In genomic region chr16:77066896-77067496, GRCh38 we compare ENCODE assay signal across 22 cellular contexts.
"Had no signal": no experiment of that assay in that cellular context is flagged by ENCODE, and none has a peak within 500 bp of the region (broad histone marks: within the 10 kb centered on the region; RNA-seq: fewer than 3 reads in every experiment).

No MANE protein-coding gene starts in this region.

- H3K27ac Mint-ChIP-seq: immature natural killer cell; naive thymus-derived CD4-positive, alpha-beta T cell; nephron progenitor cell; stimulated activated naive B cell treated with anti-CD40 and anti-IgM and Interleukin-4, amounts not matched to agents 10 μg/mL and 1 μg/mL and 100 μg/mL, for 72 hours had no signal

- H3K27me3 ChIP-seq: esophagus squamous epithelium, gastroesophageal sphincter, neutrophil, testis, tibial nerve, upper lobe of right lung, vagina had no signal

- H3K27ac ChIP-seq: esophagus squamous epithelium, gastroesophageal sphincter, neutrophil, psoas muscle, spleen, testis, tibial nerve, upper lobe of right lung, vagina had no signal

- H3K9me3 ChIP-seq: esophagus squamous epithelium, gastroesophageal sphincter, neutrophil, psoas muscle, spleen, testis, tibial nerve, upper lobe of right lung, vagina had no signal

- H3K9me3 Mint-ChIP-seq: nephron progenitor cell; stimulated activated naive CD8-positive, alpha-beta T cell treated with anti-CD3 and anti-CD28 coated beads, Interleukin-15, amount 100 ng/mL, for 72 hours had no signal

- DNase-seq: cortex of kidney; esophagus squamous epithelium; foreskin fibroblast; glutamatergic neuron; immature natural killer cell; naive thymus-derived CD4-positive, alpha-beta T cell; nephron progenitor cell; psoas muscle; retina; spleen; stimulated activated CD4-positive, alpha-beta T cell treated with anti-CD3 and anti-CD28 coated beads, Interleukin-15, amount 100 ng/mL, for 24 hours; stimulated activated CD4-positive, alpha-beta T cell treated with anti-CD3 and anti-CD28 coated beads, Interleukin-1b, Interleukin-23, amount 100 ng/mL, for 48 hours; stimulated activated CD4-positive, alpha-beta T cell treated with anti-CD3 and anti-CD28 coated beads, Interleukin-4, amount 100 ng/mL, for 24 hours; stimulated activated naive B cell treated with anti-CD40 and anti-IgM and Interleukin-4, amounts not matched to agents 10 μg/mL and 1 μg/mL and 100 μg/mL, for 72 hours; stimulated activated naive CD8-positive, alpha-beta T cell treated with anti-CD3 and anti-CD28 coated beads, Interleukin-15, amount 100 ng/mL, for 72 hours; testis; upper lobe of right lung had no signal

- H3K4me1 ChIP-seq: psoas muscle, testis had no signal

- H3K4me3 ChIP-seq: esophagus squamous epithelium, gastroesophageal sphincter, psoas muscle, spleen, testis, tibial nerve, upper lobe of right lung, vagina had no signal

- H3K36me3 Mint-ChIP-seq: immature natural killer cell; naive thymus-derived CD4-positive, alpha-beta T cell; stimulated activated naive B cell treated with anti-CD40 and anti-IgM and Interleukin-4, amounts not matched to agents 10 μg/mL and 1 μg/mL and 100 μg/mL, for 72 hours had no signal

- ATAC-seq: gastroesophageal sphincter; naive thymus-derived CD4-positive, alpha-beta T cell; psoas muscle; sciatic nerve; stimulated activated naive B cell treated with anti-CD40 and anti-IgM and Interleukin-4, amounts not matched to agents 10 μg/mL and 1 μg/mL and 100 μg/mL, for 72 hours; stimulated activated naive CD8-positive, alpha-beta T cell treated with anti-CD3 and anti-CD28 coated beads, Interleukin-15, amount 100 ng/mL, for 72 hours; upper lobe of right lung had no signal

- H3K4me3 Mint-ChIP-seq: immature natural killer cell; naive thymus-derived CD4-positive, alpha-beta T cell; nephron progenitor cell; stimulated activated naive B cell treated with anti-CD40 and anti-IgM and Interleukin-4, amounts not matched to agents 10 μg/mL and 1 μg/mL and 100 μg/mL, for 72 hours; stimulated activated naive CD8-positive, alpha-beta T cell treated with anti-CD3 and anti-CD28 coated beads, Interleukin-15, amount 100 ng/mL, for 72 hours had no signal

- H3K36me3 ChIP-seq: esophagus squamous epithelium, gastroesophageal sphincter, neutrophil, spleen, tibial nerve, upper lobe of right lung, vagina had no signal

- H3K4me1 Mint-ChIP-seq: immature natural killer cell; stimulated activated naive B cell treated with anti-CD40 and anti-IgM and Interleukin-4, amounts not matched to agents 10 μg/mL and 1 μg/mL and 100 μg/mL, for 72 hours; stimulated activated naive CD8-positive, alpha-beta T cell treated with anti-CD3 and anti-CD28 coated beads, Interleukin-15, amount 100 ng/mL, for 72 hours had no signal
